Comparison of ENCODE assay signal across 7 cellular contexts in genomic region chr5:167393328-167393727, GRCh38.
"Had no signal": no experiment of that assay in that cellular context is flagged by ENCODE, and none has a peak within 500 bp of the region (broad histone marks: within the 10 kb centered on the region; RNA-seq: fewer than 3 reads in every experiment).

No MANE protein-coding gene starts in this region.

- ATAC-seq: HepG2 had no signal

- DNase-seq: GM23248, H9, HCEC 1CT, KBM-7 had no signal

- H2AFZ ChIP-seq: GM23248 had no signal

- H3K27ac ChIP-seq: GM23248, HL-60 had no signal

- H3K9ac ChIP-seq: GM23248 had no signal

- H3K27me3 Mint-ChIP-seq: IgD-negative memory B cell had no signal

- H3K36me3 Mint-ChIP-seq: IgD-negative memory B cell had no signal

- H3K4me3 Mint-ChIP-seq: H9, IgD-negative memory B cell had no signal

- H3K4me1 Mint-ChIP-seq: IgD-negative memory B cell had no signal

- H3K9me3 Mint-ChIP-seq: H9 had no signal

- H3K27ac Mint-ChIP-seq: H9, IgD-negative memory B cell had no signal

- H3K4me3 ChIP-seq: GM23248 had no signal
